24 cellular contexts compared by ENCODE assay signal in the genomic region with DNA sequence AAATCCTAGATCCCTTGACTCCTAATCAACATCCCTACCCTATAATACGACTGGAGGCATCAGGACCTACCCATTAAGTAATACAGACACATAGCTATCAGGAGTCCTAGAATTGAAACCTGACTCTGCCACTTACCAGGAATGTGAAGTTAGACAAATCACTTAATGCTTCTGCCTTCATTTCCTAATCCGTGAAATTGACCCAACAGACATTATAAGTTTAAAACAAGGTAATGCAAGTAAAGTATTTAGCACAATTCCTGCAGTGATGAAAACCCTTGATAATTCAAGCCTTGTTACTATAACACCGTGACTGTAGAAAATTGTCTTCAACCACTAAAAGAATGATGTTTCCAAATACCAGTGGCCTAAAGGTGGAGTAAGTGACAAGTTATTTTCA.
"Had no signal": no experiment of that assay in that cellular context is flagged by ENCODE, and none has a peak within 500 bp of the region (broad histone marks: within the 10 kb centered on the region; RNA-seq: fewer than 3 reads in every experiment).

No MANE protein-coding gene starts in this region.

- DNase-seq: islet precursor cell; left ventricle myocardium inferior; midbrain; mucosa of descending colon; naive thymus-derived CD4-positive, alpha-beta T cell; ovary; posterior cingulate gyrus; retina; right cardiac atrium; stimulated activated CD4-positive, alpha-beta T cell treated with anti-CD3 and anti-CD28 coated beads, Interleukin-1b, Interleukin-23, amount 100 ng/mL, for 48 hours; stimulated activated CD4-positive, alpha-beta T cell treated with anti-CD3 and anti-CD28 coated beads, Interleukin-2, amount 100 ng/mL, for 48 hours; stimulated activated CD4-positive, alpha-beta T cell treated with anti-CD3 and anti-CD28 coated beads, Interleukin-4, amount 100 ng/mL, for 4 hours; stimulated activated CD8-positive, alpha-beta memory T cell treated with anti-CD3 and anti-CD28 coated beads, Interleukin-4, amount 100 ng/mL, for 48 hours; stimulated activated naive CD4-positive, alpha-beta T cell treated with Interleukin-2 at 50 U/mL for 16 hours; stimulated activated naive CD8-positive, alpha-beta T cell treated with anti-CD3 and anti-CD28 coated beads, Interleukin-15, amount 100 ng/mL, for 72 hours; substantia nigra had no signal

- H3K4me2 ChIP-seq: smooth muscle cell had no signal

- H3K36me3 ChIP-seq: left ventricle myocardium inferior, ovary, prostate gland, tibial nerve, vagina had no signal

- H3K4me3 ChIP-seq: left ventricle myocardium inferior, lung, mucosa of descending colon, ovary, prostate gland, smooth muscle cell, tibial nerve, vagina had no signal

- H3K4me1 ChIP-seq: prostate gland, tibial nerve, vagina had no signal

- ATAC-seq: mucosa of descending colon; naive thymus-derived CD4-positive, alpha-beta T cell; natural killer cell treated with Interleukin-12 subunit alpha and Interleukin-12 subunit beta and Interleukin-15 and Interleukin-18, amount 100 ng/mL, for 72 hours; right cardiac atrium; sciatic nerve; stimulated activated memory B cell treated with anti-CD40 and anti-IgM and Interleukin-4, amounts not matched to agents 10 μg/mL and 1 μg/mL and 100 μg/mL, for 72 hours; stimulated activated naive CD8-positive, alpha-beta T cell treated with anti-CD3 and anti-CD28 coated beads, Interleukin-15, amount 100 ng/mL, for 72 hours had no signal

- H3K27me3 ChIP-seq: ovary, tibial nerve, vagina had no signal

- H3K9me3 ChIP-seq: left ventricle myocardium inferior, mucosa of descending colon, ovary, prostate gland, tibial nerve, vagina had no signal

- H3K27ac ChIP-seq: left ventricle myocardium inferior, ovary, prostate gland, tibial nerve, vagina had no signal
